9 cellular contexts compared by ENCODE assay signal in genomic region chr4:15653430-15653829, GRCh38. TPM values are rescaled to one million over a fixed set of nuclear protein-coding genes. Genes with fewer than 3 reads are reported as not detected.
DNase-seq lines count a peak whose midpoint lies in the region; ATAC-seq, FAIRE-seq and TF ChIP-seq lines count a peak whose summit lies in the region.
"Had no signal": no experiment of that assay in that cellular context is flagged by ENCODE, and none has a peak within 500 bp of the region (broad histone marks: within the 10 kb centered on the region; RNA-seq: fewer than 3 reads in every experiment).

No MANE protein-coding gene starts in this region.

- peak overlapping the region; percentile 91 for H3K4me3 ChIP-seq in cardiac muscle cell
- H3K4me3 ChIP-seq in astrocyte (ENCODE audit: insufficient read depth, low read depth, low read length): peak overlapping the region; percentile 91
- H3K4me3 ChIP-seq in uterus: peak overlapping the region; percentile 49 to 84

- TF ChIP-seq CTCF in cardiac muscle cell (IDR thresholded peaks at IDR 0.05; ENCODE audit: low read depth, low read length): no peak
- no peak for TF ChIP-seq CTCF in astrocyte (IDR thresholded peaks at IDR 0.05; ENCODE audit: insufficient read depth, low read depth, low read length)
- no peak for TF ChIP-seq CTCF in uterus (IDR thresholded peaks at IDR 0.05)

- H3K4me2 ChIP-seq in astrocyte (ENCODE audit: low read length): peak overlapping the region; percentile 84

- H3K9ac ChIP-seq in astrocyte (ENCODE audit: low read length): peak overlapping the region; percentile 94

- H3K27me3 ChIP-seq in cardiac muscle cell (no peaks in the 10 kb centered on the region), astrocyte (ENCODE audit: insufficient read depth, low read length) (no peaks in the 10 kb centered on the region), uterus (no peaks in the 10 kb centered on the region)

- intact Hi-C loops in Right ventricle myocardium inferior (cut with DNase I): loop anchor here (10.0 kb wide), 1 partner anchor 509 kb away; no protein-coding TSS in a partner anchor
- intact Hi-C loops in uterus (cut with DNase I; ENCODE audit: low total_unique reads): no loop called here

- TF ChIP-seq POLR2A in uterus (IDR thresholded peaks at IDR 0.05): no peak

- H3K36me3 Mint-ChIP-seq in astrocyte (ENCODE audit: low read depth, unreplicated experiment) (no peaks in the 10 kb centered on the region), memory B cell (peaks cover 2% of the 10 kb centered on the region)

- H3K4me3 Mint-ChIP-seq in astrocyte (ENCODE audit: unreplicated experiment) (peak overlapping the region; percentile 98), memory B cell (peak overlapping the region; percentile 93)

- H3K4me1 Mint-ChIP-seq in astrocyte (ENCODE audit: low read depth, unreplicated experiment) (peaks cover 50% of the 10 kb centered on the region), memory B cell (peaks cover 25% of the 10 kb centered on the region)

- peaks cover 35% of the 10 kb centered on the region for H3K4me1 ChIP-seq in cardiac muscle cell (ENCODE audit: low read depth)
- H3K4me1 ChIP-seq in astrocyte (ENCODE audit: insufficient read depth, low read length): peaks cover 27% of the 10 kb centered on the region
- peaks cover 0 to 5% of the 10 kb centered on the region in 2 donors for H3K4me1 ChIP-seq in uterus

- H4K20me1 ChIP-seq in astrocyte (ENCODE audit: insufficient read depth, low read length): peaks cover 39% of the 10 kb centered on the region

- peak overlapping the region; percentile 98 for H3K27ac ChIP-seq in cardiac muscle cell
- H3K27ac ChIP-seq in astrocyte (ENCODE audit: low read depth, low read length): peak overlapping the region; percentile 97
- H3K27ac ChIP-seq in uterus: peak overlapping the region; percentile 95 to 100

- no peak overlapping the region for H2AFZ ChIP-seq in astrocyte (ENCODE audit: low read depth, low read length)

- peaks cover 63% of the 10 kb centered on the region for H3K79me2 ChIP-seq in astrocyte (ENCODE audit: insufficient read depth, low read length)

- peak overlapping the region; percentile 95 for H3K27ac Mint-ChIP-seq in astrocyte (ENCODE audit: unreplicated experiment)
- H3K27ac Mint-ChIP-seq in memory B cell: peak overlapping the region; percentile 95

- DNase-seq in cardiac muscle cell (ENCODE audit: low read depth in 1 of 2, low spot score in 1 of 2): no peak
- DNase-seq in Right ventricle myocardium inferior (ENCODE audit: missing footprints): no peak
- no peak for DNase-seq in astrocyte (ENCODE audit: low read depth)
- DNase-seq in memory B cell (ENCODE audit: low spot score in 2 of 2): no peak
- DNase-seq in uterus: no peak
- DNase-seq in NCI-H187 (lab: John Stamatoyannopoulos, UW): no peak

- H3K36me3 ChIP-seq in cardiac muscle cell (no peaks in the 10 kb centered on the region), astrocyte (ENCODE audit: insufficient read depth, low read length) (no peaks in the 10 kb centered on the region), uterus (no peaks in the 10 kb centered on the region)

- H3K27me3 Mint-ChIP-seq in astrocyte (ENCODE audit: low read depth, unreplicated experiment) (no peaks in the 10 kb centered on the region), memory B cell (no peaks in the 10 kb centered on the region)

- H3K9me3 Mint-ChIP-seq in astrocyte (ENCODE audit: unreplicated experiment) (no peaks in the 10 kb centered on the region), memory B cell (no peaks in the 10 kb centered on the region)

- H3K9me3 ChIP-seq in cardiac muscle cell (ENCODE audit: low read depth): no peaks in the 10 kb centered on the region
- H3K9me3 ChIP-seq in astrocyte (ENCODE audit: insufficient read depth, low read depth, low read length): no peaks in the 10 kb centered on the region
- no peaks in the 10 kb centered on the region for H3K9me3 ChIP-seq in uterus

- FAIRE-seq in astrocyte (lab: Jason Lieb, UNC): no peak

- ATAC-seq in Right ventricle myocardium inferior (no peak), memory B cell (ENCODE audit: low read depth) (no peak), HG03175 (IDR thresholded peaks at IDR 0.05; ENCODE audit: unreplicated experiment) (no peak), HG03571 (IDR thresholded peaks at IDR 0.05; ENCODE audit: unreplicated experiment) (no peak)

RNA-seq across cellular contexts. Expression of gene FBXL5, which starts 1.7 kb away (rescaled TPM):
- total RNA-seq in cardiac muscle cell (55.6 and 66.3 TPM in 2 replicates), Right ventricle myocardium inferior (93.9 TPM), astrocyte (75.8 and 92.2 TPM in 2 replicates), uterus (100 to 1,000 TPM in 3 of 4 donors, 10 to 100 TPM in 1; 69.7 to 261 (median 136) TPM)
- polyA plus RNA-seq in cardiac muscle cell: 39.0 and 96.5 TPM in 2 replicates

RNA-seq across cellular contexts. Expression of gene FAM200B, which starts 28.2 kb away (rescaled TPM):
- total RNA-seq in cardiac muscle cell (35.9 and 38.2 TPM in 2 replicates), Right ventricle myocardium inferior (25.2 TPM), astrocyte (67.4 and 74.7 TPM in 2 replicates), uterus (100 to 1,000 TPM in 1 of 4 donors, 10 to 100 TPM in 3; 41.7 to 104 (median 54.8) TPM)
- 57.4 and 65.9 TPM in 2 replicates for polyA plus RNA-seq in cardiac muscle cell

RNA-seq across cellular contexts. Expression of gene BST1, which starts 49.4 kb away (rescaled TPM):
- 0.09 and 0.60 TPM in 2 replicates for total RNA-seq in cardiac muscle cell
- 0.24 and 0.35 TPM in 2 replicates for polyA plus RNA-seq in cardiac muscle cell
- 3.8 TPM for total RNA-seq in Right ventricle myocardium inferior
- 19.5 and 24.5 TPM in 2 replicates for total RNA-seq in astrocyte
- 10 to 100 TPM in 1 of 4 donors, 1 to 10 TPM in 2, not detected in 1; 1.5 to 11.4 (median 7.7) TPM for total RNA-seq in uterus
- total RNA-seq: SK-MEL-5 had no signal
